In the genomic region with DNA sequence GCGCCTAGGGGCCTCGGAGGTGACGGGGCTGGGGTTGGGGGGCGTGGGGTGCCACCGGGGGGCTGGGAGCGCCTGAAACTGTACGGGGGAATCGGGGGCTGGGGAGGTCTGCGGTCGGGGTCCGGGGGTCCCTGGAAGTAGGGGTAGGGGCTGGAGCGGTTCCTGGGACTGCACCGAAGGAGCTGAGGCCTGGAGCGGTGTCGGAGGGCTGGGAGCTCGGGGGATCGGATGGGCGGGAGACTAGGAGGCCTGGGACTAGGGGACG, we compare ENCODE assay signal across 9 cellular contexts. TPM values are rescaled to one million over a fixed set of nuclear protein-coding genes. Genes with fewer than 3 reads are reported as not detected.
DNase-seq lines count a peak whose midpoint lies in the region; ATAC-seq, FAIRE-seq and TF ChIP-seq lines count a peak whose summit lies in the region.
"Had no signal": no experiment of that assay in that cellular context is flagged by ENCODE, and none has a peak within 500 bp of the region (broad histone marks: within the 10 kb centered on the region; RNA-seq: fewer than 3 reads in every experiment).

No MANE protein-coding gene starts in this region.

- DNase-seq in activated CD4-positive, alpha-beta T cell treated with anti-CD3 and anti-CD28 coated beads for 36 hours = peak; percentile 31
- no peak for DNase-seq in activated CD4-positive, alpha-beta T cell treated with anti-CD3 and anti-CD28 coated beads, Interleukin-2, amount 50 U/mL, for 1 hour
- no peak for DNase-seq in activated naive CD8-positive, alpha-beta T cell treated with anti-CD3 and anti-CD28 coated beads, Interleukin-2, amount 50 U/mL, for 24 hours
- no peak for DNase-seq in keratinocyte (ENCODE audit: low read depth, low spot score)
- DNase-seq in suprapubic skin (ENCODE audit: low spot score in 2 of 2) = no peak
- DNase-seq in GM10266 (ENCODE audit: extremely low spot score) = no peak

- H2AFZ ChIP-seq in keratinocyte (ENCODE audit: control insufficient read depth, low read length) = no peak overlapping the region

- peak overlapping the region; percentile 89 for H3K27ac Mint-ChIP-seq in activated CD4-positive, alpha-beta T cell treated with anti-CD3 and anti-CD28 coated beads for 36 hours
- H3K27ac Mint-ChIP-seq in activated naive CD8-positive, alpha-beta T cell treated with anti-CD3 and anti-CD28 coated beads, Interleukin-2, amount 50 U/mL, for 24 hours = peak overlapping the region; percentile 87

- intact Hi-C loops in activated CD4-positive, alpha-beta T cell treated with anti-CD3 and anti-CD28 coated beads for 36 hours (cut with DNase I, micrococcal nuclease) = loop anchor here (1.0 to 5.0 kb wide), 9 partner anchors 54 to 1272 kb away; partner anchors contain the start of genes P2RY8 (in 2 of the 2) and SLC25A6 (in 1 of the 2)

- H3K4me3 Mint-ChIP-seq in activated CD4-positive, alpha-beta T cell treated with anti-CD3 and anti-CD28 coated beads for 36 hours = peak overlapping the region; percentile 91
- H3K4me3 Mint-ChIP-seq in activated naive CD8-positive, alpha-beta T cell treated with anti-CD3 and anti-CD28 coated beads, Interleukin-2, amount 50 U/mL, for 24 hours = peak overlapping the region; percentile 93

- H3K9ac ChIP-seq in keratinocyte (ENCODE audit: control insufficient read depth, extremely low read depth, insufficient read depth, low read length) = peak overlapping the region; percentile 91

- WGBS in suprapubic skin = 5% methylated on average over 13 of the region's 19 CpGs

- TF ChIP-seq POLR2A in suprapubic skin (IDR thresholded peaks at IDR 0.05) = no peak

- H3K36me3 Mint-ChIP-seq in activated CD4-positive, alpha-beta T cell treated with anti-CD3 and anti-CD28 coated beads for 36 hours (ENCODE audit: low read depth) = peaks cover 36% of the 10 kb centered on the region
- peaks cover 30% of the 10 kb centered on the region for H3K36me3 Mint-ChIP-seq in activated naive CD8-positive, alpha-beta T cell treated with anti-CD3 and anti-CD28 coated beads, Interleukin-2, amount 50 U/mL, for 24 hours (ENCODE audit: low read depth)

- no peaks in the 10 kb centered on the region for H3K9me3 Mint-ChIP-seq in activated CD4-positive, alpha-beta T cell treated with anti-CD3 and anti-CD28 coated beads for 36 hours (ENCODE audit: low read depth)
- no peaks in the 10 kb centered on the region for H3K9me3 Mint-ChIP-seq in activated naive CD8-positive, alpha-beta T cell treated with anti-CD3 and anti-CD28 coated beads, Interleukin-2, amount 50 U/mL, for 24 hours

- dilution Hi-C loops in keratinocyte (cut with MboI; ENCODE audit: extremely low pct_ligation_motif_present, low sequenced_read_pairs) = no loop called here

- no peak for TF ChIP-seq EP300 in suprapubic skin (IDR thresholded peaks at IDR 0.05)

- H3K9me1 ChIP-seq in keratinocyte (ENCODE audit: control insufficient read depth, extremely low read depth, insufficient read depth, low read length) = no peaks in the 10 kb centered on the region

- H3K4me1 Mint-ChIP-seq in activated CD4-positive, alpha-beta T cell treated with anti-CD3 and anti-CD28 coated beads for 36 hours = peaks cover 25% of the 10 kb centered on the region
- peaks cover 27% of the 10 kb centered on the region for H3K4me1 Mint-ChIP-seq in activated naive CD8-positive, alpha-beta T cell treated with anti-CD3 and anti-CD28 coated beads, Interleukin-2, amount 50 U/mL, for 24 hours

- no peaks in the 10 kb centered on the region for H3K27me3 Mint-ChIP-seq in activated CD4-positive, alpha-beta T cell treated with anti-CD3 and anti-CD28 coated beads for 36 hours
- H3K27me3 Mint-ChIP-seq in activated naive CD8-positive, alpha-beta T cell treated with anti-CD3 and anti-CD28 coated beads, Interleukin-2, amount 50 U/mL, for 24 hours = no peaks in the 10 kb centered on the region

- no peak for ATAC-seq in activated CD4-positive, alpha-beta T cell treated with anti-CD3 and anti-CD28 coated beads for 36 hours
- ATAC-seq in activated naive CD8-positive, alpha-beta T cell treated with anti-CD3 and anti-CD28 coated beads, Interleukin-2, amount 50 U/mL, for 24 hours = no peak
- ATAC-seq in GM18873 (IDR thresholded peaks at IDR 0.05; ENCODE audit: low FRiP score, unreplicated experiment) (no peak), HG03025 (IDR thresholded peaks at IDR 0.05; ENCODE audit: low FRiP score, unreplicated experiment) (no peak)

- H3K9me3 ChIP-seq in keratinocyte (ENCODE audit: control insufficient read depth, low read depth, low read length) (no peaks in the 10 kb centered on the region), suprapubic skin (no peaks in the 10 kb centered on the region)

- peak overlapping the region; percentile 70 for H3K27ac ChIP-seq in keratinocyte (ENCODE audit: control insufficient read depth, insufficient read depth, low read length)
- peak overlapping the region; percentile 89 for H3K27ac ChIP-seq in suprapubic skin

- H3K4me3 ChIP-seq in keratinocyte (ENCODE audit: control insufficient read depth in 2 of 3, extremely low read depth in 1 of 3, insufficient read depth in 2 of 3, low read depth in 1 of 3, low read length in 3 of 3) = peak overlapping the region; percentile 68 to 91 (median 83)
- peak overlapping the region; percentile 79 for H3K4me3 ChIP-seq in suprapubic skin

- H3K27me3 ChIP-seq in keratinocyte (ENCODE audit: control insufficient read depth, extremely low read depth, insufficient read depth, low read length) (no peaks in the 10 kb centered on the region), suprapubic skin (no peaks in the 10 kb centered on the region)

- TF ChIP-seq CTCF in keratinocyte (optimal IDR thresholded peaks at IDR 0.05 in 1 of 3, IDR thresholded peaks at IDR 0.05 in 1 of 3, conservative IDR thresholded peaks at IDR 0.05 in 1 of 3; ENCODE audit: extremely low read depth in 1 of 3, insufficient read depth in 2 of 3, low read length in 3 of 3) (no peak), suprapubic skin (IDR thresholded peaks at IDR 0.05) (no peak), GM10266 (IDR thresholded peaks at IDR 0.05; ENCODE audit: control insufficient read depth, insufficient read depth, low read depth, missing control alignments) (no peak)

- H3K4me1 ChIP-seq in keratinocyte (ENCODE audit: control insufficient read depth, extremely low read depth, insufficient read depth, low read length) (peaks cover 3% of the 10 kb centered on the region), suprapubic skin (peaks cover 25% of the 10 kb centered on the region)

- H3K4me2 ChIP-seq in keratinocyte (ENCODE audit: control insufficient read depth, extremely low read depth, insufficient read depth, low read depth, low read length) = no peak overlapping the region

- H3K79me2 ChIP-seq in keratinocyte (ENCODE audit: control insufficient read depth, insufficient read depth, low read length) = peaks cover 47% of the 10 kb centered on the region

- CTCF ChIA-PET in activated CD4-positive, alpha-beta T cell treated with anti-CD3 and anti-CD28 coated beads for 36 hours (lab: Charles Lee) = no interaction called here

- no peak for FAIRE-seq in keratinocyte (lab: Jason Lieb, UNC)

- POLR2A ChIA-PET in activated CD4-positive, alpha-beta T cell treated with anti-CD3 and anti-CD28 coated beads for 36 hours (lab: Charles Lee) = no interaction called here

- H3K36me3 ChIP-seq in keratinocyte (ENCODE audit: control insufficient read depth in 2 of 2, extremely low read depth in 1 of 2, insufficient read depth in 2 of 2, low read length in 2 of 2) (peaks cover 18 to 24% of the 10 kb centered on the region in 2 experiments), suprapubic skin (peaks cover 34% of the 10 kb centered on the region)

- H4K20me1 ChIP-seq in keratinocyte (ENCODE audit: control insufficient read depth, extremely low read depth, insufficient read depth, low read length) = no peaks in the 10 kb centered on the region

RNA-seq across cellular contexts. Expression of gene AKAP17A, which starts 0.4 kb away (rescaled TPM):
- total RNA-seq in activated CD4-positive, alpha-beta T cell treated with anti-CD3 and anti-CD28 coated beads for 36 hours = 10 to 100 TPM; 49.7 to 51.2 TPM
- 12.8 to 15.1 TPM (median 13.8 TPM) in 3 replicates for polyA plus RNA-seq in keratinocyte
- polyA plus RNA-seq in keratinocyte (2011; ENCODE audit: low read depth) = 10.1 TPM
- 6.9 and 13.2 TPM in 2 replicates for polyA plus RNA-seq in keratinocyte (2011; cell fraction: cytosol; rRNA removed)
- 61.1 and 68.7 TPM in 2 replicates for polyA plus RNA-seq in keratinocyte (2011; cell fraction: nucleus; rRNA removed)
- polyA plus RNA-seq in keratinocyte (2012; ENCODE audit: low replicate concordance) = 16.5 and 21.8 TPM in 2 replicates
- polyA minus RNA-seq in keratinocyte = 3.5 to 14.5 TPM (median 3.7 TPM) in 3 replicates
- polyA minus RNA-seq in keratinocyte (2011; cell fraction: cytosol; rRNA and poly(A)+ RNA removed) = 8.1 TPM
- polyA minus RNA-seq in keratinocyte (2011; cell fraction: nucleus; rRNA and poly(A)+ RNA removed) = 12.1 and 12.2 TPM in 2 replicates
- 10 to 100 TPM; 31.4 to 86.7 (median 37.9) TPM for total RNA-seq in suprapubic skin

RNA-seq across cellular contexts. Expression of gene ASMT, which starts 23.1 kb away (rescaled TPM):
- total RNA-seq in activated CD4-positive, alpha-beta T cell treated with anti-CD3 and anti-CD28 coated beads for 36 hours = under 1 TPM; 0.51 to 0.82 TPM
- 0.08 to 0.23 TPM in 2 of 3 replicates, not detected in the other for polyA plus RNA-seq in keratinocyte
- not detected for polyA plus RNA-seq in keratinocyte (2011; ENCODE audit: low read depth)
- polyA plus RNA-seq in keratinocyte (2011; cell fraction: cytosol; rRNA removed) = not detected in 2 replicates
- 0.93 and 1.2 TPM in 2 replicates for polyA plus RNA-seq in keratinocyte (2011; cell fraction: nucleus; rRNA removed)
- 0.24 TPM in 1 of 2 replicates, not detected in the other for polyA plus RNA-seq in keratinocyte (2012; ENCODE audit: low replicate concordance)
- 0.73 TPM in 1 of 3 replicates, not detected in the others for polyA minus RNA-seq in keratinocyte
- polyA minus RNA-seq in keratinocyte (2011; cell fraction: cytosol; rRNA and poly(A)+ RNA removed) = not detected
- 0.78 TPM in 1 of 2 replicates, not detected in the other for polyA minus RNA-seq in keratinocyte (2011; cell fraction: nucleus; rRNA and poly(A)+ RNA removed)
- total RNA-seq in suprapubic skin = under 1 TPM in 1 of 4 donors, not detected in 3; 0.68 TPM
- total RNA-seq: Daoy had no signal

RNA-seq across cellular contexts. Expression of gene P2RY8, which starts 54.8 kb away (rescaled TPM):
- total RNA-seq in activated CD4-positive, alpha-beta T cell treated with anti-CD3 and anti-CD28 coated beads for 36 hours = 10 to 100 TPM; 19.8 to 21.2 TPM
- not detected in 3 replicates for polyA plus RNA-seq in keratinocyte
- polyA plus RNA-seq in keratinocyte (2011; ENCODE audit: low read depth) = not detected
- polyA plus RNA-seq in keratinocyte (2011; cell fraction: cytosol; rRNA removed) = not detected in 2 replicates
- not detected in 2 replicates for polyA plus RNA-seq in keratinocyte (2011; cell fraction: nucleus; rRNA removed)
- polyA plus RNA-seq in keratinocyte (2012; ENCODE audit: low replicate concordance) = not detected in 2 replicates
- not detected in 3 replicates for polyA minus RNA-seq in keratinocyte
- polyA minus RNA-seq in keratinocyte (2011; cell fraction: cytosol; rRNA and poly(A)+ RNA removed) = not detected
- not detected in 2 replicates for polyA minus RNA-seq in keratinocyte (2011; cell fraction: nucleus; rRNA and poly(A)+ RNA removed)
- total RNA-seq in suprapubic skin = under 1 TPM in 1 of 4 donors, not detected in 3; 0.25 TPM

Comparison
In these comparisons a context has a peak if more than half of its experiments do, and no peak if none do; other contexts are left out.
1. RNA of gene P2RY8, which starts 54.8 kb away (total RNA-seq): 19.8 to 21.2 TPM in activated CD4-positive, alpha-beta T cell treated with anti-CD3 and anti-CD28 coated beads for 36 hours; 0.25 TPM in suprapubic skin; every median in the first group is over 10 times any median in the second.